Comparison of ENCODE assay signal across 1 cellular context in the genomic region with DNA sequence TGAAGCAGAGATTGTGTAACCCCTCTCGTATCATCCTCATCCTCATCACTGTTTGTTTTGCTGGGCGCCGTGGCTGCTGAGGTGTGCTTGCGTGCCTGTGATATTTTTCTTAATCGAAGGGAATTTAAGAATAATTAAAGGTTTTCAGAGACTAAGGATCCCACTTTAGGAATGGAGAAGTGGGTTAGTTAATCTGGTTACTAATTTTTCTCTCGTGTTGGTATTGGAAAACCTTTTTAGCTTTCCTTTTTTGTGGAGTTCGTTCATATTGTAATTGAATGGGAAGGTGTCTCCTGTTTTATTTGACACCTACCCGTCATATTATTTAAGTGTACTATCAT.
TF ChIP-seq lines count a peak whose summit lies in the region.

No MANE protein-coding gene starts in this region.

TF ChIP-seq in HepG2, 621 proteins besides CTCF, POLR2A, EP300 and RAD21 (continued from another document and continues in another):
- TF ChIP-seq, protein P1, sequence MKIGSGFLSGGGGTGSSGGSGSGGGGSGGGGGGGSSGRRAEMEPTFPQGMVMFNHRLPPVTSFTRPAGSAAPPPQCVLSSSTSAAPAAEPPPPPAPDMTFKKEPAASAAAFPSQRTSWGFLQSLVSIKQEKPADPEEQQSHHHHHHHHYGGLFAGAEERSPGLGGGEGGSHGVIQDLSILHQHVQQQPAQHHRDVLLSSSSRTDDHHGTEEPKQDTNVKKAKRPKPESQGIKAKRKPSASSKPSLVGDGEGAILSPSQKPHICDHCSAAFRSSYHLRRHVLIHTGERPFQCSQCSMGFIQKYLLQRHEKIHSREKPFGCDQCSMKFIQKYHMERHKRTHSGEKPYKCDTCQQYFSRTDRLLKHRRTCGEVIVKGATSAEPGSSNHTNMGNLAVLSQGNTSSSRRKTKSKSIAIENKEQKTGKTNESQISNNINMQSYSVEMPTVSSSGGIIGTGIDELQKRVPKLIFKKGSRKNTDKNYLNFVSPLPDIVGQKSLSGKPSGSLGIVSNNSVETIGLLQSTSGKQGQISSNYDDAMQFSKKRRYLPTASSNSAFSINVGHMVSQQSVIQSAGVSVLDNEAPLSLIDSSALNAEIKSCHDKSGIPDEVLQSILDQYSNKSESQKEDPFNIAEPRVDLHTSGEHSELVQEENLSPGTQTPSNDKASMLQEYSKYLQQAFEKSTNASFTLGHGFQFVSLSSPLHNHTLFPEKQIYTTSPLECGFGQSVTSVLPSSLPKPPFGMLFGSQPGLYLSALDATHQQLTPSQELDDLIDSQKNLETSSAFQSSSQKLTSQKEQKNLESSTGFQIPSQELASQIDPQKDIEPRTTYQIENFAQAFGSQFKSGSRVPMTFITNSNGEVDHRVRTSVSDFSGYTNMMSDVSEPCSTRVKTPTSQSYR (CRISPR knock-in tag; IDR thresholded peaks at IDR 0.05; ENCODE audit: borderline replicate concordance): no peak
- no peak for TF ChIP-seq ZNF138 (CRISPR knock-in tag; IDR thresholded peaks at IDR 0.05; ENCODE audit: low read depth)
- TF ChIP-seq ZNF484 (CRISPR knock-in tag; IDR thresholded peaks at IDR 0.05; ENCODE audit: borderline replicate concordance, low read depth): no peak
- TF ChIP-seq, protein P2, sequence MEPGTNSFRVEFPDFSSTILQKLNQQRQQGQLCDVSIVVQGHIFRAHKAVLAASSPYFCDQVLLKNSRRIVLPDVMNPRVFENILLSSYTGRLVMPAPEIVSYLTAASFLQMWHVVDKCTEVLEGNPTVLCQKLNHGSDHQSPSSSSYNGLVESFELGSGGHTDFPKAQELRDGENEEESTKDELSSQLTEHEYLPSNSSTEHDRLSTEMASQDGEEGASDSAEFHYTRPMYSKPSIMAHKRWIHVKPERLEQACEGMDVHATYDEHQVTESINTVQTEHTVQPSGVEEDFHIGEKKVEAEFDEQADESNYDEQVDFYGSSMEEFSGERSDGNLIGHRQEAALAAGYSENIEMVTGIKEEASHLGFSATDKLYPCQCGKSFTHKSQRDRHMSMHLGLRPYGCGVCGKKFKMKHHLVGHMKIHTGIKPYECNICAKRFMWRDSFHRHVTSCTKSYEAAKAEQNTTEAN (CRISPR knock-in tag; conservative IDR thresholded peaks at IDR 0.05): no peak
- 0 out of 2 replicates have a peak, but pooled peaks have one; percentile 98 for TF ChIP-seq KLF9 (CRISPR knock-in tag; IDR thresholded peaks at IDR 0.05; ENCODE audit: low read depth)
- TF ChIP-seq GFI1 (CRISPR knock-in tag; IDR thresholded peaks at IDR 0.05; ENCODE audit: borderline replicate concordance): no peak
- no peak for TF ChIP-seq GATAD1 (CRISPR knock-in tag; IDR thresholded peaks at IDR 0.05)
- no peak for TF ChIP-seq KMT2A (CRISPR knock-in tag; IDR thresholded peaks at IDR 0.05)
- TF ChIP-seq ZNF44 (CRISPR knock-in tag; IDR thresholded peaks at IDR 0.05): no peak
- no peak for TF ChIP-seq REST (IDR thresholded peaks at IDR 0.05; ENCODE audit: borderline replicate concordance in 1 of 2, low read depth in 1 of 2, low read length in 2 of 2)
- no peak for TF ChIP-seq PBX3 (CRISPR knock-in tag; IDR thresholded peaks at IDR 0.05; ENCODE audit: borderline replicate concordance)
- TF ChIP-seq TEAD3 (CRISPR knock-in tag; optimal IDR thresholded peaks at IDR 0.05; ENCODE audit: borderline replicate concordance): no peak
- TF ChIP-seq, protein P3, sequence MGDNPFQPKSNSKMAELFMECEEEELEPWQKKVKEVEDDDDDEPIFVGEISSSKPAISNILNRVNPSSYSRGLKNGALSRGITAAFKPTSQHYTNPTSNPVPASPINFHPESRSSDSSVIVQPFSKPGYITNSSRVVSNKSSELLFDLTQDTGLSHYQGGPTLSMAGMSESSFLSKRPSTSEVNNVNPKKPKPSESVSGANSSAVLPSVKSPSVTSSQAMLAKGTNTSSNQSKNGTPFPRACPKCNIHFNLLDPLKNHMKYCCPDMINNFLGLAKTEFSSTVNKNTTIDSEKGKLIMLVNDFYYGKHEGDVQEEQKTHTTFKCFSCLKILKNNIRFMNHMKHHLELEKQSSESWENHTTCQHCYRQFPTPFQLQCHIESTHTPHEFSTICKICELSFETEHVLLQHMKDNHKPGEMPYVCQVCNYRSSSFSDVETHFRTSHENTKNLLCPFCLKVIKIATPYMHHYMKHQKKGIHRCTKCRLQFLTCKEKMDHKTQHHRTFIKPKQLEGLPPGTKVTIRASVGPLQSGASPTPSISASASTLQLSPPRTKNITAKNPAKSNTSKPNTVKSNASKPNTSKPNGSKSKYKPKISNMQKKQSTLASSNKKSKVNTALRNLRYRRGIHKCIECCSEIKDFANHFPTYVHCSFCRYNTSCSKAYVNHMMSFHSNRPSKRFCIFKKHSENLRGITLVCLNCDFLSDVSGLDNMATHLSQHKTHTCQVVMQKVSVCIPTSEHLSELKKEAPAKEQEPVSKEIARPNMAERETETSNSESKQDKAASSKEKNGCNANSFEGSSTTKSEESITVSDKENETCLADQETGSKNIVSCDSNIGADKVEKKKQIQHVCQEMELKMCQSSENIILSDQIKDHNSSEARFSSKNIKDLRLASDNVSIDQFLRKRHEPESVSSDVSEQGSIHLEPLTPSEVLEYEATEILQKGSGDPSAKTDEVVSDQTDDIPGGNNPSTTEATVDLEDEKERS (CRISPR knock-in tag; IDR thresholded peaks at IDR 0.05): no peak
- no peak for TF ChIP-seq ZNF720 (CRISPR knock-in tag; IDR thresholded peaks at IDR 0.05)
- TF ChIP-seq ZNF652 (CRISPR knock-in tag; IDR thresholded peaks at IDR 0.05; ENCODE audit: borderline replicate concordance, low read depth): 0 out of 2 replicates have a peak, but pooled peaks have one; percentile 33
- TF ChIP-seq, protein P4, sequence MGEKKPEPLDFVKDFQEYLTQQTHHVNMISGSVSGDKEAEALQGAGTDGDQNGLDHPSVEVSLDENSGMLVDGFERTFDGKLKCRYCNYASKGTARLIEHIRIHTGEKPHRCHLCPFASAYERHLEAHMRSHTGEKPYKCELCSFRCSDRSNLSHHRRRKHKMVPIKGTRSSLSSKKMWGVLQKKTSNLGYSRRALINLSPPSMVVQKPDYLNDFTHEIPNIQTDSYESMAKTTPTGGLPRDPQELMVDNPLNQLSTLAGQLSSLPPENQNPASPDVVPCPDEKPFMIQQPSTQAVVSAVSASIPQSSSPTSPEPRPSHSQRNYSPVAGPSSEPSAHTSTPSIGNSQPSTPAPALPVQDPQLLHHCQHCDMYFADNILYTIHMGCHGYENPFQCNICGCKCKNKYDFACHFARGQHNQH (CRISPR knock-in tag; IDR thresholded peaks at IDR 0.05): no peak
- TF ChIP-seq ZSCAN22 (CRISPR knock-in tag; IDR thresholded peaks at IDR 0.05): no peak
- no peak for TF ChIP-seq CHD4 (IDR thresholded peaks at IDR 0.05; ENCODE audit: borderline replicate concordance, low read length)
- no peak for TF ChIP-seq ZNF75D (CRISPR knock-in tag; IDR thresholded peaks at IDR 0.05; ENCODE audit: borderline replicate concordance)
- TF ChIP-seq KLF6 (CRISPR knock-in tag; IDR thresholded peaks at IDR 0.05): 0 out of 2 replicates have a peak, but pooled peaks have one; percentile 60
- TF ChIP-seq CENPT (CRISPR knock-in tag; IDR thresholded peaks at IDR 0.05; ENCODE audit: low read depth): no peak
- TF ChIP-seq YEATS4 (CRISPR knock-in tag; IDR thresholded peaks at IDR 0.05; ENCODE audit: borderline replicate concordance): peak; percentile 18; the same call in 1 of the 2 replicates
- peak; percentile 76; the same call in 1 of the 2 replicates for TF ChIP-seq HDAC2 (CRISPR knock-in tag; IDR thresholded peaks at IDR 0.05)
- no peak for TF ChIP-seq CHD2 (IDR thresholded peaks at IDR 0.05; ENCODE audit: low read depth, low read length)
- TF ChIP-seq MLXIP (CRISPR knock-in tag; IDR thresholded peaks at IDR 0.05; ENCODE audit: borderline replicate concordance): no peak
- peak; percentile 57 for TF ChIP-seq FOXA3 (CRISPR knock-in tag; IDR thresholded peaks at IDR 0.05)
- TF ChIP-seq ZNF510 (CRISPR knock-in tag; IDR thresholded peaks at IDR 0.05; ENCODE audit: low read depth): no peak
- no peak for TF ChIP-seq ZNF552 (CRISPR knock-in tag; IDR thresholded peaks at IDR 0.05; ENCODE audit: borderline replicate concordance)
- no peak for TF ChIP-seq NONO (IDR thresholded peaks at IDR 0.05)
- TF ChIP-seq NONO (CRISPR knock-in tag; conservative IDR thresholded peaks at IDR 0.05): no peak
- TF ChIP-seq NR1H2 (CRISPR knock-in tag; IDR thresholded peaks at IDR 0.05; ENCODE audit: borderline replicate concordance, low read depth): no peak
- TF ChIP-seq FOXM1 (CRISPR knock-in tag; IDR thresholded peaks at IDR 0.05): no peak
- TF ChIP-seq HNRNPLL (IDR thresholded peaks at IDR 0.05; ENCODE audit: low read depth, low read length, poor library complexity, severe bottlenecking): no peak
- TF ChIP-seq ZMYM2 (CRISPR knock-in tag; IDR thresholded peaks at IDR 0.05): no peak
- no peak for TF ChIP-seq ONECUT2 (CRISPR knock-in tag; IDR thresholded peaks at IDR 0.05)
- TF ChIP-seq, protein P5, sequence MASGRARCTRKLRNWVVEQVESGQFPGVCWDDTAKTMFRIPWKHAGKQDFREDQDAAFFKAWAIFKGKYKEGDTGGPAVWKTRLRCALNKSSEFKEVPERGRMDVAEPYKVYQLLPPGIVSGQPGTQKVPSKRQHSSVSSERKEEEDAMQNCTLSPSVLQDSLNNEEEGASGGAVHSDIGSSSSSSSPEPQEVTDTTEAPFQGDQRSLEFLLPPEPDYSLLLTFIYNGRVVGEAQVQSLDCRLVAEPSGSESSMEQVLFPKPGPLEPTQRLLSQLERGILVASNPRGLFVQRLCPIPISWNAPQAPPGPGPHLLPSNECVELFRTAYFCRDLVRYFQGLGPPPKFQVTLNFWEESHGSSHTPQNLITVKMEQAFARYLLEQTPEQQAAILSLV (CRISPR knock-in tag; IDR thresholded peaks at IDR 0.05; ENCODE audit: borderline replicate concordance): no peak
- no peak for TF ChIP-seq BRD4 (CRISPR knock-in tag; IDR thresholded peaks at IDR 0.05)
- no peak for TF ChIP-seq MXD3 (CRISPR knock-in tag; IDR thresholded peaks at IDR 0.05)
- TF ChIP-seq GATA4 (IDR thresholded peaks at IDR 0.05; ENCODE audit: borderline replicate concordance, low read depth): no peak
- no peak for TF ChIP-seq MBD4 (IDR thresholded peaks at IDR 0.05; ENCODE audit: borderline replicate concordance, low read length)
- no peak for TF ChIP-seq ZFY (CRISPR knock-in tag; IDR thresholded peaks at IDR 0.05)
- no peak for TF ChIP-seq ZNF460 (CRISPR knock-in tag; IDR thresholded peaks at IDR 0.05; ENCODE audit: borderline replicate concordance)
- TF ChIP-seq RELA (CRISPR knock-in tag; IDR thresholded peaks at IDR 0.05): no peak
- no peak for TF ChIP-seq ZNF563 (CRISPR knock-in tag; IDR thresholded peaks at IDR 0.05)
- no peak for TF ChIP-seq SOX13 (IDR thresholded peaks at IDR 0.05)
- peak in 1 of 2 experiments; percentile 44; a peak in 2 of 4 replicates for TF ChIP-seq SOX13 (CRISPR knock-in tag; conservative IDR thresholded peaks at IDR 0.05 in 1 of 2, IDR thresholded peaks at IDR 0.05 in 1 of 2)
- peak; percentile 43; the same call in 1 of the 2 replicates for TF ChIP-seq KAT7 (CRISPR knock-in tag; IDR thresholded peaks at IDR 0.05; ENCODE audit: borderline replicate concordance)
- TF ChIP-seq GABPB1 (CRISPR knock-in tag; IDR thresholded peaks at IDR 0.05): no peak
